ENCODE assay signal across 20 cellular contexts in genomic region chr17:15180121-15180561, GRCh38.
A peak's percentile ranks its signal among the peaks of the same experiment; 100 is the strongest.
DNase-seq lines count a peak whose midpoint lies in the region; ATAC-seq, FAIRE-seq and TF ChIP-seq lines count a peak whose summit lies in the region.
"Had no signal": no experiment of that assay in that cellular context is flagged by ENCODE, and none has a peak within 500 bp of the region (broad histone marks: within the 10 kb centered on the region; RNA-seq: fewer than 3 reads in every experiment).

No MANE protein-coding gene starts in this region.

- H3K4me1 ChIP-seq in BLaER1 treated with 17β-estradiol and CSF1 and Interleukin-3, amounts not matched to agents 10 nM and 100 nM, result peaks cover 4 to 49% (median 12%) of the 10 kb centered on the region in 10 experiments; a peak in 19 of 20 replicates
- H3K4me1 ChIP-seq in endodermal cell (ENCODE audit: control insufficient read depth, insufficient read depth, low read length), result no peaks in the 10 kb centered on the region
- H3K4me1 ChIP-seq in small intestine (ENCODE audit: control insufficient read depth in 2 of 2, insufficient read depth in 1 of 2, low read depth in 1 of 2, low read length in 1 of 2), result no peaks in the 10 kb centered on the region
- 0 out of 2 replicates have a peak, but pooled peaks cover 6% of the 10 kb centered on the region for H3K4me1 ChIP-seq in GM23248 (ENCODE audit: insufficient read depth)
- H3K4me1 ChIP-seq: Caco-2 had no signal

- H3K9me2 ChIP-seq in GM23248 (ENCODE audit: insufficient read depth), result no peaks in the 10 kb centered on the region

- DNase-seq in NB4 (ENCODE audit: low read depth) (peak; percentile 19), endodermal cell (peak; percentile 77), iPS-NIHi7 (ENCODE audit: extremely low spot score) (peak; percentile 36), small intestine (no peak), GM23248 (no peak)
- DNase-seq: Caco-2; DMS53; HFFc6; IMR-90; NCI-H1436; NCI-H2081; NCI-H2227 treated with DMSO at 0.1 percent for 48 hours; NCI-H69; NK-92 treated with Interleukin-12 subunit alpha and Interleukin-12 subunit beta, amount 100 ng/mL, for 24 hours had no signal

- H3K27ac ChIP-seq in BLaER1 treated with 17β-estradiol and CSF1 and Interleukin-3, amounts not matched to agents 10 nM and 100 nM, result peak overlapping the region in 2 of 11 experiments; percentile 2 to 24; a peak in 2 of 22 replicates
- H3K27ac ChIP-seq in endodermal cell (ENCODE audit: low read depth, low read length), result no peak overlapping the region
- H3K27ac ChIP-seq in small intestine (ENCODE audit: low read depth in 1 of 2, low read length in 1 of 2), result no peak overlapping the region
- H3K27ac ChIP-seq in GM23248, result no peak overlapping the region
- H3K27ac ChIP-seq: RWPE1 had no signal

- peaks cover 0 to 15% (median 6%) of the 10 kb centered on the region in 11 experiments; a peak in 9 of 22 replicates for H3K9me3 ChIP-seq in BLaER1 treated with 17β-estradiol and CSF1 and Interleukin-3, amounts not matched to agents 10 nM and 100 nM (replicated peaks in 1 of 11)
- H3K9me3 ChIP-seq in endodermal cell (ENCODE audit: control insufficient read depth, low read length) (no peaks in the 10 kb centered on the region), small intestine (ENCODE audit: control insufficient read depth, low read depth) (no peaks in the 10 kb centered on the region), GM23248 (ENCODE audit: low read depth) (no peaks in the 10 kb centered on the region)
- H3K9me3 ChIP-seq: Caco-2 had no signal

- H3K79me2 ChIP-seq in GM23248 (ENCODE audit: insufficient read depth), result no peaks in the 10 kb centered on the region

- no peaks in the 10 kb centered on the region for H3K36me3 Mint-ChIP-seq in endodermal cell (ENCODE audit: low read depth)

- no peaks in the 10 kb centered on the region for H3K27me3 ChIP-seq in BLaER1 treated with 17β-estradiol and CSF1 and Interleukin-3, amounts not matched to agents 10 nM and 100 nM
- no peaks in the 10 kb centered on the region for H3K27me3 ChIP-seq in endodermal cell (ENCODE audit: control insufficient read depth, insufficient read depth, low read length, poor library complexity, severe bottlenecking)
- no peaks in the 10 kb centered on the region for H3K27me3 ChIP-seq in small intestine (ENCODE audit: control insufficient read depth in 2 of 2, insufficient read depth in 2 of 2, low read length in 2 of 2)
- H3K27me3 ChIP-seq in GM23248 (replicated peaks; ENCODE audit: insufficient read depth), result peaks cover 4% of the 10 kb centered on the region; the same call in 1 of the 2 replicates

- WGBS in endodermal cell (ENCODE audit: insufficient coverage in 1 of 2, insufficient read length in 1 of 2), 2 experiments, result 64% methylated on average over 5 to 8 of the region's 8 CpGs
- whole genome bisulfite sequencing in small intestine, 3 donors, result 74 to 79% (median 75%) methylated on average over 8 of the region's 8 CpGs
- WGBS in GM23248 (ENCODE audit: low coverage in 1 of 2, low lambda C conversion rate in 2 of 2, missing lambda C conversion rate in 2 of 2), 2 experiments, result 82% methylated on average over 8 of the region's 8 CpGs

- no peak overlapping the region for H3K9ac ChIP-seq in BLaER1 treated with 17β-estradiol and CSF1 and Interleukin-3, amounts not matched to agents 10 nM and 100 nM
- H3K9ac ChIP-seq in endodermal cell (ENCODE audit: extremely low read depth, low read length, poor library complexity, severe bottlenecking), result no peak overlapping the region
- H3K9ac ChIP-seq in GM23248, result no peak overlapping the region

- no peaks in the 10 kb centered on the region for H3F3A ChIP-seq in GM23248 (ENCODE audit: insufficient read depth)

- H3K4me1 Mint-ChIP-seq in endodermal cell, result peaks cover 7% of the 10 kb centered on the region

- peak overlapping the region in 7 of 11 experiments; percentile 26 to 56 (median 47); a peak in 14 of 22 replicates for H3K4me2 ChIP-seq in BLaER1 treated with 17β-estradiol and CSF1 and Interleukin-3, amounts not matched to agents 10 nM and 100 nM
- no peak overlapping the region for H3K4me2 ChIP-seq in GM23248 (ENCODE audit: unreplicated experiment)

- H3K4me3 Mint-ChIP-seq in endodermal cell, result no peak overlapping the region
- H3K4me3 Mint-ChIP-seq: HFFc6 had no signal

- peak overlapping the region; percentile 35 for H3K27ac Mint-ChIP-seq in endodermal cell
- H3K27ac Mint-ChIP-seq: HFFc6 had no signal

- H3K4me3 ChIP-seq in BLaER1 treated with 17β-estradiol and CSF1 and Interleukin-3, amounts not matched to agents 10 nM and 100 nM, result no peak overlapping the region
- H3K4me3 ChIP-seq in NB4 (ENCODE audit: low read depth, low read length) (no peak overlapping the region), endodermal cell (ENCODE audit: low read length) (no peak overlapping the region), small intestine (ENCODE audit: low read depth in 1 of 2, low read length in 2 of 2) (no peak overlapping the region), GM23248 (no peak overlapping the region)

- no peak for TF ChIP-seq POLR2A in NB4 (IDR thresholded peaks at IDR 0.05; ENCODE audit: extremely low read depth, insufficient read length)

- no peaks in the 10 kb centered on the region for H3K9me3 Mint-ChIP-seq in endodermal cell
- H3K9me3 Mint-ChIP-seq: HFFc6 had no signal

- ATAC-seq in GM19397 (IDR thresholded peaks at IDR 0.05; ENCODE audit: unreplicated experiment) (no peak), HG02759 (IDR thresholded peaks at IDR 0.05; ENCODE audit: unreplicated experiment) (no peak)

- in situ Hi-C loops in GM23248 (cut with MboI), result no loop called here

- FAIRE-seq in small intestine (lab: Jason Lieb, UNC), result no peak
- FAIRE-seq: A204.1, GM18507 had no signal

- no peak overlapping the region for H2AFZ ChIP-seq in GM23248

- H3K36me3 ChIP-seq in BLaER1 treated with 17β-estradiol and CSF1 and Interleukin-3, amounts not matched to agents 10 nM and 100 nM, result no peaks in the 10 kb centered on the region
- H3K36me3 ChIP-seq in endodermal cell (ENCODE audit: control insufficient read depth, insufficient read depth, low read length), result no peaks in the 10 kb centered on the region
- no peaks in the 10 kb centered on the region for H3K36me3 ChIP-seq in small intestine (ENCODE audit: control insufficient read depth in 2 of 2, insufficient read depth in 2 of 2, low read length in 2 of 2)
- no peaks in the 10 kb centered on the region for H3K36me3 ChIP-seq in GM23248 (ENCODE audit: low read depth)

- TF ChIP-seq CTCF in NB4 (IDR thresholded peaks at IDR 0.05; ENCODE audit: low read depth, low read length) (no peak), endodermal cell (conservative IDR thresholded peaks at IDR 0.05) (no peak)

- no peaks in the 10 kb centered on the region for H4K20me1 ChIP-seq in BLaER1 treated with 17β-estradiol and CSF1 and Interleukin-3, amounts not matched to agents 10 nM and 100 nM
- H4K20me1 ChIP-seq in GM23248 (ENCODE audit: insufficient read depth), result no peaks in the 10 kb centered on the region

- no peaks in the 10 kb centered on the region for H3K27me3 Mint-ChIP-seq in endodermal cell (ENCODE audit: insufficient read depth)

Comparison
In these comparisons a context has a peak if more than half of its experiments do, and no peak if none do; other contexts are left out.
1. DNase-seq: peak in NB4 (single experiment), endodermal cell (single experiment) and iPS-NIHi7 (single experiment); none in small intestine (single experiment) and GM23248 (single experiment).